In genomic region chr10:82319046-82319445, GRCh38 we compare ENCODE assay signal across 11 cellular contexts.
"Had no signal": no experiment of that assay in that cellular context is flagged by ENCODE, and none has a peak within 500 bp of the region (broad histone marks: within the 10 kb centered on the region; RNA-seq: fewer than 3 reads in every experiment).

No MANE protein-coding gene starts in this region.

- H3K27me3 Mint-ChIP-seq: activated naive CD4-positive, alpha-beta T cell treated with anti-CD3 and anti-CD28 coated beads, Interleukin-2, amount 50 U/mL, for 24 hours; effector memory CD8-positive, alpha-beta T cell had no signal

- ATAC-seq: body of pancreas; effector memory CD8-positive, alpha-beta T cell; lower lobe of right lung had no signal

- H3K4me1 Mint-ChIP-seq: activated naive CD4-positive, alpha-beta T cell treated with anti-CD3 and anti-CD28 coated beads, Interleukin-2, amount 50 U/mL, for 24 hours had no signal

- DNase-seq: activated CD4-positive, alpha-beta T cell treated with anti-CD3 and anti-CD28 coated beads, Interleukin-2, amount 50 U/mL, for 1 hour; activated CD4-positive, CD25-positive, alpha-beta regulatory T cell; body of pancreas; effector memory CD8-positive, alpha-beta T cell; lower lobe of right lung; midbrain; small intestine; thyroid gland had no signal

- H3K4me3 ChIP-seq: body of pancreas, lower lobe of right lung, right atrium auricular region, thyroid gland had no signal

- H3K4me3 Mint-ChIP-seq: activated naive CD4-positive, alpha-beta T cell treated with anti-CD3 and anti-CD28 coated beads, Interleukin-2, amount 50 U/mL, for 24 hours; effector memory CD8-positive, alpha-beta T cell had no signal

- H3K27ac Mint-ChIP-seq: activated naive CD4-positive, alpha-beta T cell treated with anti-CD3 and anti-CD28 coated beads, Interleukin-2, amount 50 U/mL, for 24 hours; activated T-helper 2 cell treated with anti-CD3 and anti-CD28 coated beads, Interferon-gamma antibody, Interleukin-2, Interleukin-4, amounts not matched to agents 10 μg/mL and 5 μg/mL and 100 μg/mL, durations not matched to agents 14 hours and 24 hours and 36 hours; effector memory CD8-positive, alpha-beta T cell had no signal

- H3K36me3 Mint-ChIP-seq: activated naive CD4-positive, alpha-beta T cell treated with anti-CD3 and anti-CD28 coated beads, Interleukin-2, amount 50 U/mL, for 24 hours had no signal
